8 cellular contexts compared by ENCODE assay signal in the genomic region with DNA sequence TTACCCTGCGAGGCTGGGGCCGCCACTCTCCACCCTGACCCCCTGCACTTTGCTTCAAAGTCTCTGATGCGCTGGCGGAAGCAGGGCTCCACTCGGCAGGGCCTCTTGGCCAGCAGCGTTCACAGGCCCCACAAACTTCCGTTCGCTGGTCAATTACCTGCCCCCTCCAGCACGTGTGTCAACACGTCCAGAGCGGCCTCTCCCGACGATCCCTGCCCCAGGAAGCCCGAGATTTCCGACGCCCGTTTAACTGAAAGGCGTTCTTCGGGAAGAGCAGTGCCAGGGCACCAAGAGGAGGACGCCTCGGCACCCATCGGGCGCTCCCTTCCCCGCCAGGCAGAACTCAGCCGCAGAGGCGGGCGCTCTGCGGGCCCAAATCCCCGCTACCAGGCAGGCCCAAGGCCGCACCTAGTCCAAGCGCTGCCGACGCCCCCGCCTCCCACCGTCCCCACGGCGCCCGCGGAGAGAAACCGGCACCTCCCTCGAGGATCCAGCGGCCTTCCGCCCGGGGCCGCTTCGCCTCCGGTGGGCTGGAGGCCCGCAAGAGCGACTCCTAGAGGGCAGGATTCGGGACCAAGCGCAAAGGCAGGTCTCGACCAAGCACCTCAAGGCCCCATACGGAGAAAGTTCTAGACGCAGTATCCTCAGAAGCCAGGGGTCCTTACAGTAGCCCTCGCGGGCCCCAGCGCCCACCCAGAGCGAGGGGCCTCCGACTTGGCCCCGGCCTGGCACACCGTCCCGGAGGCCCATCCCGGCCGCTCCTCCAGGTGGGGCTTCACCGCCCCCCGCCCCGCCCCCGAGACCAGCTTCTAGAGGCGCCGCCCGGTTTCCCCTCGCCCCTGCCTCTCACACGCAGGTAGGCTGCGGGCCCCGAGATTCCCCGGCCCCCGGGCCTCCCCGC. TPM values are rescaled to one million over a fixed set of nuclear protein-coding genes. Genes with fewer than 3 reads are reported as not detected.
A peak's percentile ranks its signal among the peaks of the same experiment; 100 is the strongest.
DNase-seq lines count a peak whose midpoint lies in the region; ATAC-seq, FAIRE-seq and TF ChIP-seq lines count a peak whose summit lies in the region.

No MANE protein-coding gene starts in this region.

- peak; percentile 24 for DNase-seq in DMS53 treated with DMSO at 0.1 percent for 48 hours (lab: John Stamatoyannopoulos, UW; ENCODE audit: unreplicated experiment)
- DNase-seq in HT1080 (ENCODE audit: low read depth), result peak; percentile 50
- DNase-seq in SK-N-MC (ENCODE audit: low read depth, low spot score), result no peak
- DNase-seq in K562 (ENCODE audit: extremely low read depth in 1 of 4, low spot score in 3 of 4), result peak; percentile 62 to 74 (median 66)
- DNase-seq in kidney, result peak; percentile 81
- DNase-seq in stimulated activated CD4-positive, alpha-beta T cell treated with anti-CD3 and anti-CD28 coated beads, TNF-alpha, amount 100 ng/mL, for 24 hours (ENCODE audit: low read depth in 3 of 3), result peak in 2 of 3 experiments; percentile 39 to 68

- H3K4me1 ChIP-seq in K562 (replicated peaks in 1 of 2; ENCODE audit: control insufficient read depth in 2 of 2, insufficient read depth in 2 of 2, low read length in 2 of 2) (peaks cover 39 to 54% of the 10 kb centered on the region in 2 experiments), kidney (ENCODE audit: control insufficient read depth in 1 of 2, insufficient read depth in 1 of 2, low read depth in 1 of 2, low read length in 2 of 2) (peaks cover 8 to 36% of the 10 kb centered on the region in 2 donors)

- H3K79me2 ChIP-seq in K562 (ENCODE audit: control insufficient read depth, insufficient read depth, low read length), result peaks cover 60% of the 10 kb centered on the region

- intact Hi-C loops in K562 (cut with micrococcal nuclease) (no loop called here), kidney (cut with DNase I) (no loop called here)

- POLR2A ChIA-PET in K562 (lab: Yijun Ruan, JAX), result interaction anchor here (0.6 kb wide), 1 partner anchor 325 kb away, joined by 3 read pairs; no protein-coding TSS in a partner anchor

- BruUV-seq in K562 (replicated peaks; lab: Mats Ljungman, UMichigan), result no TSS peak

- FAIRE-seq in K562 (lab: Jason Lieb, UNC), result no peak
- no peak for FAIRE-seq in kidney (lab: Jason Lieb, UNC)

- peak overlapping the region; percentile 38; the same call in 1 of the 2 replicates for H2AFZ ChIP-seq in K562 (ENCODE audit: low read depth, low read length)

- TF ChIP-seq EP300 in K562 (IDR thresholded peaks at IDR 0.05; ENCODE audit: low read length), result no peak

- ATAC-seq in GM21390 (IDR thresholded peaks at IDR 0.05; ENCODE audit: unreplicated experiment) (peak; percentile 37), K562 (peak; percentile 60), GM18870 (IDR thresholded peaks at IDR 0.05; ENCODE audit: unreplicated experiment) (no peak)

- no peak for TF ChIP-seq POLR2A in K562 (conservative IDR thresholded peaks at IDR 0.05)

- H3K9me1 ChIP-seq in K562 (ENCODE audit: control insufficient read depth, insufficient read depth, low read length), result no peaks in the 10 kb centered on the region

- H3K27me3 ChIP-seq in K562 (ENCODE audit: control insufficient read depth in 2 of 2, insufficient read depth in 2 of 2, low read length in 2 of 2), result no peaks in the 10 kb centered on the region

- H3K4me3 ChIP-seq in SK-N-MC (peak overlapping the region; percentile 81), K562 (peak overlapping the region; percentile 92), kidney (ENCODE audit: low read length in 2 of 2) (peak overlapping the region; percentile 58 to 63)

- H3K36me3 ChIP-seq in SK-N-MC (ENCODE audit: insufficient read depth, low read length), result peaks cover 27% of the 10 kb centered on the region
- peaks cover 40% of the 10 kb centered on the region for H3K36me3 ChIP-seq in K562 (ENCODE audit: control insufficient read depth, insufficient read depth, low read length)
- peaks cover 11 to 14% of the 10 kb centered on the region in 2 donors for H3K36me3 ChIP-seq in kidney (ENCODE audit: control insufficient read depth in 1 of 2, insufficient read depth in 2 of 2, low read length in 2 of 2)

- peak; percentile 57 to 67 (median 62) for TF ChIP-seq CTCF in K562 (IDR thresholded peaks at IDR 0.05 in 2 of 3, conservative IDR thresholded peaks at IDR 0.05 in 1 of 3; ENCODE audit: insufficient read depth in 2 of 3, low read depth in 1 of 3, low read length in 3 of 3)
- TF ChIP-seq CTCF in kidney (IDR thresholded peaks at IDR 0.05; ENCODE audit: borderline replicate concordance, extremely low read depth, insufficient read depth), result peak; percentile 10

- in situ Hi-C loops in K562 (cut with MboI), result no loop called here

- H3K27ac ChIP-seq in SK-N-MC, result peak overlapping the region; percentile 19; the same call in 1 of the 2 replicates
- peak overlapping the region; percentile 87 for H3K27ac ChIP-seq in K562 (ENCODE audit: extremely low read depth, low read depth, low read length)
- H3K27ac ChIP-seq in kidney (ENCODE audit: low read depth in 2 of 2, low read length in 2 of 2), result peak overlapping the region; percentile 71 to 72

- no peak for TF ChIP-seq RAD21 in K562 (CRISPR knock-in tag; conservative IDR thresholded peaks at IDR 0.05 in 1 of 2, IDR thresholded peaks at IDR 0.05 in 1 of 2)

- H3K9ac ChIP-seq in SK-N-MC (ENCODE audit: insufficient read length), result peak overlapping the region; percentile 81
- peak overlapping the region; percentile 91 to 97 for H3K9ac ChIP-seq in K562 (ENCODE audit: insufficient read depth in 1 of 2, low read depth in 2 of 2, low read length in 2 of 2)
- H3K9ac ChIP-seq in kidney (ENCODE audit: low read length in 2 of 2), result peak overlapping the region in 1 of 2 donors; percentile 41

- H3K9me3 ChIP-seq in SK-N-MC (ENCODE audit: low read depth, low read length) (no peaks in the 10 kb centered on the region), K562 (replicated peaks; ENCODE audit: control insufficient read depth, insufficient read depth, low read depth, low read length) (no peaks in the 10 kb centered on the region), kidney (ENCODE audit: control insufficient read depth in 1 of 2, low read length in 2 of 2) (no peaks in the 10 kb centered on the region)

- CTCF ChIA-PET in K562 (lab: Yijun Ruan, JAX; ENCODE audit: low intra/inter-chr PET ratio), result no interaction called here

- H3K4me2 ChIP-seq in K562 (ENCODE audit: insufficient read depth, low read length), result peak overlapping the region; percentile 96

- under 1% methylated on average over 45 of the region's 78 CpGs for WGBS in K562 (ENCODE audit: insufficient coverage, low coverage, missing lambda C conversion rate)

- peaks cover 10% of the 10 kb centered on the region for H4K20me1 ChIP-seq in K562 (replicated peaks; ENCODE audit: control insufficient read depth, insufficient read depth, low read length)

RNA-seq across cellular contexts. Expression of gene BCAP31, which starts 0.6 kb away (rescaled TPM):
- 197 and 234 TPM in 2 replicates for total RNA-seq in HT1080 (2014; rRNA removed; shearing (Covaris generic))
- polyA plus RNA-seq in HT1080 (2015; cell fraction: cytosol; rRNA removed), result 283 and 322 TPM in 2 replicates
- 174 and 261 TPM in 2 replicates for polyA plus RNA-seq in HT1080 (2015; cell fraction: nucleus; rRNA removed)
- 194 and 313 TPM in 2 replicates for total RNA-seq in K562 (2011; cell fraction: chromatin; rRNA removed; ENCODE audit: low replicate concordance)
- 389 and 398 TPM in 2 replicates for total RNA-seq in K562 (2011; cell fraction: nucleolus; rRNA removed)
- 299 and 322 TPM in 2 replicates for total RNA-seq in K562 (2011; cell fraction: nucleoplasm; rRNA removed)
- total RNA-seq in K562 (2014; rRNA removed) (156 and 184 TPM in 2 replicates), K562 (2014; rRNA removed; fragmentation: Illumina TruSeq; extraction: Trizol) (206 and 225 TPM in 2 replicates), K562 (2015; rRNA removed; fragmentation: Illumina TruSeq; extraction: Trizol) (170 and 173 TPM in 2 replicates), K562 (2021) (261 and 262 TPM in 2 replicates), kidney (218 TPM)
- polyA plus RNA-seq in K562 (2011; rRNA removed) (157 and 186 TPM in 2 replicates), K562 (2014; fragmentation: Illumina TruSeq; extraction: Trizol) (188 and 219 TPM in 2 replicates), K562 (2014; fragmentation: Nextera tagmentation; extraction: Ambion mirVana) (100 to 1,000 TPM; 562 to 683 TPM), K562 (2014; rRNA removed) (175 and 176 TPM in 2 replicates), kidney (ENCODE audit: insufficient read depth, low read depth, low replicate concordance) (246 TPM)
- polyA plus RNA-seq in K562 (2011; cell fraction: cytosol; rRNA removed), result 164 and 227 TPM in 2 replicates
- 115 and 116 TPM in 2 replicates for polyA plus RNA-seq in K562 (2011; cell fraction: nucleus; rRNA removed)
- 235 and 441 TPM in 2 replicates for polyA plus RNA-seq in K562 (2012)
- 177 and 181 TPM in 2 replicates for polyA minus RNA-seq in K562 (2011; rRNA and poly(A)+ RNA removed)
- polyA minus RNA-seq in K562 (2011; cell fraction: cytosol; rRNA and poly(A)+ RNA removed), result 74.4 and 86.4 TPM in 2 replicates
- 30.8 and 43.7 TPM in 2 replicates for polyA minus RNA-seq in K562 (2011; cell fraction: nucleus; rRNA and poly(A)+ RNA removed)

RNA-seq across cellular contexts. Expression of gene ABCD1, which starts 1.1 kb away (rescaled TPM):
- 1.5 and 1.9 TPM in 2 replicates for total RNA-seq in HT1080 (2014; rRNA removed; shearing (Covaris generic))
- 6.2 and 6.8 TPM in 2 replicates for polyA plus RNA-seq in HT1080 (2015; cell fraction: cytosol; rRNA removed)
- 10.0 and 10.2 TPM in 2 replicates for polyA plus RNA-seq in HT1080 (2015; cell fraction: nucleus; rRNA removed)
- total RNA-seq in K562 (2011; cell fraction: chromatin; rRNA removed; ENCODE audit: low replicate concordance), result 3.4 and 16.6 TPM in 2 replicates
- 12.9 and 17.3 TPM in 2 replicates for total RNA-seq in K562 (2011; cell fraction: nucleolus; rRNA removed)
- 7.3 TPM in 2 replicates for total RNA-seq in K562 (2011; cell fraction: nucleoplasm; rRNA removed)
- 3.9 and 6.0 TPM in 2 replicates for total RNA-seq in K562 (2014; rRNA removed)
- 0.80 and 1.4 TPM in 2 replicates for total RNA-seq in K562 (2014; rRNA removed; fragmentation: Illumina TruSeq; extraction: Trizol)
- 2.8 and 3.1 TPM in 2 replicates for total RNA-seq in K562 (2015; rRNA removed; fragmentation: Illumina TruSeq; extraction: Trizol)
- total RNA-seq in K562 (2021), result 6.9 and 7.1 TPM in 2 replicates
- 1.6 and 3.8 TPM in 2 replicates for polyA plus RNA-seq in K562 (2011; rRNA removed)
- 2.8 and 5.5 TPM in 2 replicates for polyA plus RNA-seq in K562 (2011; cell fraction: cytosol; rRNA removed)
- polyA plus RNA-seq in K562 (2011; cell fraction: nucleus; rRNA removed), result 8.7 and 16.4 TPM in 2 replicates
- polyA plus RNA-seq in K562 (2012), result 6.3 and 9.6 TPM in 2 replicates
- 2.2 and 3.5 TPM in 2 replicates for polyA plus RNA-seq in K562 (2014; fragmentation: Illumina TruSeq; extraction: Trizol)
- under 1 TPM; 0.07 to 0.18 TPM for polyA plus RNA-seq in K562 (2014; fragmentation: Nextera tagmentation; extraction: Ambion mirVana)
- 3.8 and 5.2 TPM in 2 replicates for polyA plus RNA-seq in K562 (2014; rRNA removed)
- 1.8 and 2.6 TPM in 2 replicates for polyA minus RNA-seq in K562 (2011; rRNA and poly(A)+ RNA removed)
- polyA minus RNA-seq in K562 (2011; cell fraction: cytosol; rRNA and poly(A)+ RNA removed), result 4.3 and 4.4 TPM in 2 replicates
- 7.9 and 8.4 TPM in 2 replicates for polyA minus RNA-seq in K562 (2011; cell fraction: nucleus; rRNA and poly(A)+ RNA removed)
- 13.7 TPM for total RNA-seq in kidney
- 5.2 TPM for polyA plus RNA-seq in kidney (ENCODE audit: insufficient read depth, low read depth, low replicate concordance)

RNA-seq across cellular contexts. Expression of gene SLC6A8, which starts 35.9 kb away (rescaled TPM):
- total RNA-seq in HT1080 (2014; rRNA removed; shearing (Covaris generic)), result 33.2 and 61.3 TPM in 2 replicates
- 44.9 and 48.7 TPM in 2 replicates for polyA plus RNA-seq in HT1080 (2015; cell fraction: cytosol; rRNA removed)
- polyA plus RNA-seq in HT1080 (2015; cell fraction: nucleus; rRNA removed), result 52.8 and 57.3 TPM in 2 replicates
- 456 and 1,096 TPM in 2 replicates for total RNA-seq in K562 (2011; cell fraction: chromatin; rRNA removed; ENCODE audit: low replicate concordance)
- 646 and 663 TPM in 2 replicates for total RNA-seq in K562 (2011; cell fraction: nucleolus; rRNA removed)
- total RNA-seq in K562 (2011; cell fraction: nucleoplasm; rRNA removed), result 500 and 510 TPM in 2 replicates
- total RNA-seq in K562 (2014; rRNA removed) (29.6 and 45.6 TPM in 2 replicates), K562 (2014; rRNA removed; fragmentation: Illumina TruSeq; extraction: Trizol) (24.7 and 34.3 TPM in 2 replicates), K562 (2015; rRNA removed; fragmentation: Illumina TruSeq; extraction: Trizol) (30.3 and 31.0 TPM in 2 replicates), K562 (2021) (122 and 144 TPM in 2 replicates), kidney (110 TPM)
- polyA plus RNA-seq in K562 (2011; rRNA removed) (139 and 294 TPM in 2 replicates), K562 (2014; fragmentation: Illumina TruSeq; extraction: Trizol) (73.5 and 87.0 TPM in 2 replicates), K562 (2014; fragmentation: Nextera tagmentation; extraction: Ambion mirVana) (1 to 10 TPM in 1 of 2 experiments, under 1 TPM in 1; 0.68 to 1.7 TPM), K562 (2014; rRNA removed) (76.7 and 77.6 TPM in 2 replicates), kidney (ENCODE audit: insufficient read depth, low read depth, low replicate concordance) (79.7 TPM)
- 237 and 320 TPM in 2 replicates for polyA plus RNA-seq in K562 (2011; cell fraction: cytosol; rRNA removed)
- polyA plus RNA-seq in K562 (2011; cell fraction: nucleus; rRNA removed), result 1,046 and 1,667 TPM in 2 replicates
- polyA plus RNA-seq in K562 (2012), result 94.9 and 162 TPM in 2 replicates
- 85.5 and 108 TPM in 2 replicates for polyA minus RNA-seq in K562 (2011; rRNA and poly(A)+ RNA removed)
- 134 and 269 TPM in 2 replicates for polyA minus RNA-seq in K562 (2011; cell fraction: cytosol; rRNA and poly(A)+ RNA removed)
- 124 and 281 TPM in 2 replicates for polyA minus RNA-seq in K562 (2011; cell fraction: nucleus; rRNA and poly(A)+ RNA removed)

RNA-seq across cellular contexts. Expression of gene PLXNB3, which starts 40.4 kb away (rescaled TPM):
- 2.3 and 4.5 TPM in 2 replicates for total RNA-seq in HT1080 (2014; rRNA removed; shearing (Covaris generic))
- 4.8 and 5.3 TPM in 2 replicates for polyA plus RNA-seq in HT1080 (2015; cell fraction: cytosol; rRNA removed)
- 23.7 and 35.6 TPM in 2 replicates for polyA plus RNA-seq in HT1080 (2015; cell fraction: nucleus; rRNA removed)
- total RNA-seq in K562 (2011; cell fraction: chromatin; rRNA removed; ENCODE audit: low replicate concordance), result 2.4 and 18.7 TPM in 2 replicates
- 5.5 and 11.0 TPM in 2 replicates for total RNA-seq in K562 (2011; cell fraction: nucleolus; rRNA removed)
- 3.1 and 3.7 TPM in 2 replicates for total RNA-seq in K562 (2011; cell fraction: nucleoplasm; rRNA removed)
- total RNA-seq in K562 (2014; rRNA removed) (1.6 and 2.0 TPM in 2 replicates), K562 (2014; rRNA removed; fragmentation: Illumina TruSeq; extraction: Trizol) (0.22 TPM in 1 of 2 replicates, not detected in the other), K562 (2015; rRNA removed; fragmentation: Illumina TruSeq; extraction: Trizol) (0.25 and 0.72 TPM in 2 replicates), K562 (2021) (1.6 TPM in 2 replicates), kidney (5.6 TPM)
- polyA plus RNA-seq in K562 (2011; rRNA removed) (1.5 and 2.4 TPM in 2 replicates), K562 (2014; fragmentation: Illumina TruSeq; extraction: Trizol) (0.40 and 0.50 TPM in 2 replicates), K562 (2014; fragmentation: Nextera tagmentation; extraction: Ambion mirVana) (not detected), K562 (2014; rRNA removed) (1.4 and 1.6 TPM in 2 replicates), kidney (ENCODE audit: insufficient read depth, low read depth, low replicate concordance) (2.2 TPM)
- polyA plus RNA-seq in K562 (2011; cell fraction: cytosol; rRNA removed), result 0.63 and 1.1 TPM in 2 replicates
- 12.2 and 14.5 TPM in 2 replicates for polyA plus RNA-seq in K562 (2011; cell fraction: nucleus; rRNA removed)
- 0.94 and 1.7 TPM in 2 replicates for polyA plus RNA-seq in K562 (2012)
- 0.81 and 1.2 TPM in 2 replicates for polyA minus RNA-seq in K562 (2011; rRNA and poly(A)+ RNA removed)
- polyA minus RNA-seq in K562 (2011; cell fraction: cytosol; rRNA and poly(A)+ RNA removed), result 1.2 and 2.0 TPM in 2 replicates
- polyA minus RNA-seq in K562 (2011; cell fraction: nucleus; rRNA and poly(A)+ RNA removed), result 4.0 and 4.3 TPM in 2 replicates

RNA-seq across cellular contexts. Expression of gene PNCK, which starts 50.0 kb away (rescaled TPM):
- not detected in 2 replicates for total RNA-seq in HT1080 (2014; rRNA removed; shearing (Covaris generic))
- not detected in 2 replicates for polyA plus RNA-seq in HT1080 (2015; cell fraction: cytosol; rRNA removed)
- polyA plus RNA-seq in HT1080 (2015; cell fraction: nucleus; rRNA removed), result 0.71 and 0.92 TPM in 2 replicates
- 17.5 and 43.4 TPM in 2 replicates for total RNA-seq in K562 (2011; cell fraction: chromatin; rRNA removed; ENCODE audit: low replicate concordance)
- 37.0 TPM in 2 replicates for total RNA-seq in K562 (2011; cell fraction: nucleolus; rRNA removed)
- 18.2 and 26.2 TPM in 2 replicates for total RNA-seq in K562 (2011; cell fraction: nucleoplasm; rRNA removed)
- 1.3 and 1.4 TPM in 2 replicates for total RNA-seq in K562 (2014; rRNA removed)
- total RNA-seq in K562 (2014; rRNA removed; fragmentation: Illumina TruSeq; extraction: Trizol), result 0.25 and 0.48 TPM in 2 replicates
- total RNA-seq in K562 (2015; rRNA removed; fragmentation: Illumina TruSeq; extraction: Trizol), result 0.51 and 0.79 TPM in 2 replicates
- total RNA-seq in K562 (2021), result 1.9 and 2.2 TPM in 2 replicates
- 7.5 and 23.6 TPM in 2 replicates for polyA plus RNA-seq in K562 (2011; rRNA removed)
- 10.0 and 17.5 TPM in 2 replicates for polyA plus RNA-seq in K562 (2011; cell fraction: cytosol; rRNA removed)
- 100 and 212 TPM in 2 replicates for polyA plus RNA-seq in K562 (2011; cell fraction: nucleus; rRNA removed)
- 6.0 and 17.0 TPM in 2 replicates for polyA plus RNA-seq in K562 (2012)
- 1.0 and 1.2 TPM in 2 replicates for polyA plus RNA-seq in K562 (2014; fragmentation: Illumina TruSeq; extraction: Trizol)
- under 1 TPM in 1 of 2 experiments, not detected in 1; 0.13 TPM for polyA plus RNA-seq in K562 (2014; fragmentation: Nextera tagmentation; extraction: Ambion mirVana)
- polyA plus RNA-seq in K562 (2014; rRNA removed), result 1.7 and 2.5 TPM in 2 replicates
- polyA minus RNA-seq in K562 (2011; rRNA and poly(A)+ RNA removed), result 3.5 and 6.7 TPM in 2 replicates
- polyA minus RNA-seq in K562 (2011; cell fraction: cytosol; rRNA and poly(A)+ RNA removed), result 2.9 and 11.2 TPM in 2 replicates
- polyA minus RNA-seq in K562 (2011; cell fraction: nucleus; rRNA and poly(A)+ RNA removed), result 20.6 and 48.3 TPM in 2 replicates
- total RNA-seq in kidney, result 1.5 TPM
- 5.5 TPM for polyA plus RNA-seq in kidney (ENCODE audit: insufficient read depth, low read depth, low replicate concordance)

Comparison
In these comparisons a context has a peak if more than half of its experiments do, and no peak if none do; other contexts are left out.
1. H3K27ac ChIP-seq: peak in every context shown above with its lines; median percentile 87 in K562; 72 in kidney; 19 in SK-N-MC.